In genomic region chr7:144287385-144287784, GRCh38 we compare ENCODE assay signal across 13 cellular contexts. TPM values are rescaled to one million over a fixed set of nuclear protein-coding genes. Genes with fewer than 3 reads are reported as not detected.
DNase-seq lines count a peak whose midpoint lies in the region; ATAC-seq, FAIRE-seq and TF ChIP-seq lines count a peak whose summit lies in the region.
"Not testable (repeated sequence)": the region's sequence is repeated elsewhere in the genome, so short reads cannot be mapped to it uniquely, and the experiment has no call there.
"Had no signal": no experiment of that assay in that cellular context is flagged by ENCODE, and none has a peak within 500 bp of the region (broad histone marks: within the 10 kb centered on the region; RNA-seq: fewer than 3 reads in every experiment).

No MANE protein-coding gene starts in this region.

- not testable (repeated sequence) for H3K4me3 Mint-ChIP-seq in activated CD8-positive, alpha-beta T cell treated with anti-CD3 and anti-CD28 coated beads for 36 hours; activated CD8-positive, alpha-beta memory T cell treated with anti-CD3 and anti-CD28 coated beads, Interleukin-2, amount 10 ng/mL, durations not matched to agents 7 days and 5 days; activated naive CD8-positive, alpha-beta T cell treated with anti-CD3 and anti-CD28 coated beads, Interleukin-2, amount 10 ng/mL, durations not matched to agents 7 days and 5 days; stimulated activated naive CD8-positive, alpha-beta T cell treated with anti-CD3 and anti-CD28 coated beads, Interleukin-15, amount 100 ng/mL, for 72 hours

- not testable (repeated sequence) for H3K4me1 Mint-ChIP-seq in activated CD8-positive, alpha-beta T cell treated with anti-CD3 and anti-CD28 coated beads for 36 hours (ENCODE audit: low read depth); activated CD8-positive, alpha-beta memory T cell treated with anti-CD3 and anti-CD28 coated beads, Interleukin-2, amount 10 ng/mL, durations not matched to agents 7 days and 5 days; activated naive CD8-positive, alpha-beta T cell treated with anti-CD3 and anti-CD28 coated beads, Interleukin-2, amount 10 ng/mL, durations not matched to agents 7 days and 5 days; stimulated activated naive CD8-positive, alpha-beta T cell treated with anti-CD3 and anti-CD28 coated beads, Interleukin-15, amount 100 ng/mL, for 72 hours

- not testable (repeated sequence) for H2AFZ ChIP-seq in HCT116 (ENCODE audit: low read depth, low read length, poor library complexity, severe bottlenecking)

- not testable (repeated sequence) for H3K9me3 Mint-ChIP-seq in activated CD8-positive, alpha-beta T cell treated with anti-CD3 and anti-CD28 coated beads for 36 hours; activated CD8-positive, alpha-beta memory T cell treated with anti-CD3 and anti-CD28 coated beads, Interleukin-2, amount 10 ng/mL, durations not matched to agents 7 days and 5 days (ENCODE audit: low read depth); activated naive CD8-positive, alpha-beta T cell treated with anti-CD3 and anti-CD28 coated beads, Interleukin-2, amount 10 ng/mL, durations not matched to agents 7 days and 5 days; stimulated activated naive CD8-positive, alpha-beta T cell treated with anti-CD3 and anti-CD28 coated beads, Interleukin-15, amount 100 ng/mL, for 72 hours

- not testable (repeated sequence) for TF ChIP-seq POLR2A in HCT116 (IDR thresholded peaks at IDR 0.05; ENCODE audit: borderline replicate concordance, extremely low read depth, insufficient read depth, insufficient read length)

- DNase-seq in HCT116 (ENCODE audit: low read depth, low spot score); RCC 7860 (ENCODE audit: low spot score); activated CD8-positive, alpha-beta T cell treated with anti-CD3 and anti-CD28 coated beads for 36 hours; activated CD8-positive, alpha-beta memory T cell treated with anti-CD3 and anti-CD28 coated beads, Interleukin-2, amount 10 ng/mL, durations not matched to agents 7 days and 5 days; activated naive CD8-positive, alpha-beta T cell treated with anti-CD3 and anti-CD28 coated beads, Interleukin-2, amount 10 ng/mL, durations not matched to agents 7 days and 5 days; left colon; stimulated activated naive CD8-positive, alpha-beta T cell treated with anti-CD3 and anti-CD28 coated beads, Interleukin-15, amount 100 ng/mL, for 72 hours: not testable (repeated sequence)

- not testable (repeated sequence) for BruUV-seq in HCT116 (replicated peaks; lab: Mats Ljungman, UMichigan)

- H3K4me2 ChIP-seq in HCT116 (ENCODE audit: low read length), result not testable (repeated sequence)

- H4K20me1 ChIP-seq in HCT116 (ENCODE audit: insufficient read depth), result not testable (repeated sequence)

- H3K36me3 Mint-ChIP-seq in activated CD8-positive, alpha-beta T cell treated with anti-CD3 and anti-CD28 coated beads for 36 hours (ENCODE audit: low read depth); activated CD8-positive, alpha-beta memory T cell treated with anti-CD3 and anti-CD28 coated beads, Interleukin-2, amount 10 ng/mL, durations not matched to agents 7 days and 5 days; activated naive CD8-positive, alpha-beta T cell treated with anti-CD3 and anti-CD28 coated beads, Interleukin-2, amount 10 ng/mL, durations not matched to agents 7 days and 5 days: not testable (repeated sequence)

- peak; percentile 65 for FAIRE-seq in RCC 7860 (lab: Jason Lieb, UNC)

- H3K4me1 ChIP-seq in HCT116 (ENCODE audit: control insufficient read depth in 1 of 2, insufficient read depth in 2 of 2, low read length in 2 of 2), result not testable (repeated sequence)

- H3K27me3 Mint-ChIP-seq in activated CD8-positive, alpha-beta T cell treated with anti-CD3 and anti-CD28 coated beads for 36 hours; activated CD8-positive, alpha-beta memory T cell treated with anti-CD3 and anti-CD28 coated beads, Interleukin-2, amount 10 ng/mL, durations not matched to agents 7 days and 5 days; activated naive CD8-positive, alpha-beta T cell treated with anti-CD3 and anti-CD28 coated beads, Interleukin-2, amount 10 ng/mL, durations not matched to agents 7 days and 5 days; stimulated activated naive CD8-positive, alpha-beta T cell treated with anti-CD3 and anti-CD28 coated beads, Interleukin-15, amount 100 ng/mL, for 72 hours: not testable (repeated sequence)

- not testable (repeated sequence) for H3K36me3 ChIP-seq in HCT116 (ENCODE audit: control insufficient read depth in 1 of 2, insufficient read depth in 2 of 2, low read length in 2 of 2)

- not testable (repeated sequence) for H3K9me2 ChIP-seq in HCT116 (ENCODE audit: insufficient read depth)

- not testable (repeated sequence) for TF ChIP-seq CTCF in HCT116 (IDR thresholded peaks at IDR 0.05 in 2 of 3, conservative IDR thresholded peaks at IDR 0.05 in 1 of 3; ENCODE audit: borderline replicate concordance in 1 of 3, insufficient read depth in 1 of 3, low read depth in 2 of 3, low read length in 2 of 3); activated CD8-positive, alpha-beta T cell treated with anti-CD3 and anti-CD28 coated beads for 36 hours (IDR thresholded peaks at IDR 0.05)

- not testable (repeated sequence) for TF ChIP-seq RAD21 in HCT116 (IDR thresholded peaks at IDR 0.05; ENCODE audit: low read depth)

- H3K27me3 ChIP-seq in HCT116 (ENCODE audit: insufficient read depth, low read length), result not testable (repeated sequence)

- 0 out of 2 replicates have a peak, but pooled peaks have one; percentile 21 for ATAC-seq in HCT116
- ATAC-seq in activated CD8-positive, alpha-beta T cell treated with anti-CD3 and anti-CD28 coated beads for 36 hours, result peak; percentile 32
- ATAC-seq in activated CD8-positive, alpha-beta memory T cell treated with anti-CD3 and anti-CD28 coated beads, Interleukin-2, amount 10 ng/mL, durations not matched to agents 7 days and 5 days, result peak; percentile 20
- ATAC-seq in activated naive CD8-positive, alpha-beta T cell treated with anti-CD3 and anti-CD28 coated beads, Interleukin-2, amount 10 ng/mL, durations not matched to agents 7 days and 5 days (ENCODE audit: low read depth), result peak; percentile 10
- peak; percentile 37 for ATAC-seq in left colon
- ATAC-seq in stimulated activated naive CD8-positive, alpha-beta T cell treated with anti-CD3 and anti-CD28 coated beads, Interleukin-15, amount 100 ng/mL, for 72 hours, result peak; percentile 12

- CTCF ChIA-PET in HCT116 (lab: Charles Lee); activated CD8-positive, alpha-beta T cell treated with anti-CD3 and anti-CD28 coated beads for 36 hours (lab: Charles Lee); activated CD8-positive, alpha-beta memory T cell treated with anti-CD3 and anti-CD28 coated beads, Interleukin-2, amount 10 ng/mL, durations not matched to agents 7 days and 5 days (lab: Charles Lee): not testable (repeated sequence)

- not testable (repeated sequence) for H3K27ac Mint-ChIP-seq in activated CD8-positive, alpha-beta T cell treated with anti-CD3 and anti-CD28 coated beads for 36 hours; activated CD8-positive, alpha-beta memory T cell treated with anti-CD3 and anti-CD28 coated beads, Interleukin-2, amount 10 ng/mL, durations not matched to agents 7 days and 5 days; activated naive CD8-positive, alpha-beta T cell treated with anti-CD3 and anti-CD28 coated beads, Interleukin-2, amount 10 ng/mL, durations not matched to agents 7 days and 5 days; stimulated activated naive CD8-positive, alpha-beta T cell treated with anti-CD3 and anti-CD28 coated beads, Interleukin-15, amount 100 ng/mL, for 72 hours

- not testable (repeated sequence) for H3K9ac ChIP-seq in HCT116 (ENCODE audit: low read length)

- H3K27ac ChIP-seq in HCT116 (ENCODE audit: low read depth, low read length), result not testable (repeated sequence)

- not testable (repeated sequence) for H3K4me3 ChIP-seq in HCT116 (replicated peaks in 1 of 2; ENCODE audit: low read depth in 1 of 2, low read length in 2 of 2)

- H3K79me2 ChIP-seq in HCT116 (ENCODE audit: insufficient read depth, low read length), result not testable (repeated sequence)

- RAD21 ChIA-PET in HCT116 (lab: Charles Lee; ENCODE audit: low non-redundant PET in 1 of 2, low total read pairs in 2 of 2, uncharacterized antibody in 2 of 2, unreplicated experiment in 2 of 2), result not testable (repeated sequence)

- intact Hi-C loops in HCT116 (cut with micrococcal nuclease); activated CD8-positive, alpha-beta T cell treated with anti-CD3 and anti-CD28 coated beads for 36 hours (cut with micrococcal nuclease); left colon (cut with DNase I, micrococcal nuclease): not testable (repeated sequence)

- H3K9me3 ChIP-seq in HCT116 (ENCODE audit: control insufficient read depth in 1 of 2, insufficient read depth in 1 of 2, low read depth in 1 of 2, low read length in 2 of 2), result not testable (repeated sequence)

- POLR2A ChIA-PET in HCT116 (lab: Charles Lee); activated CD8-positive, alpha-beta T cell treated with anti-CD3 and anti-CD28 coated beads for 36 hours (lab: Charles Lee); activated naive CD8-positive, alpha-beta T cell treated with anti-CD3 and anti-CD28 coated beads, Interleukin-2, amount 10 ng/mL, durations not matched to agents 7 days and 5 days (lab: Charles Lee): not testable (repeated sequence)

RNA-seq across cellular contexts. Expression of gene CTAGE8, which starts 18.3 kb away (rescaled TPM):
- total RNA-seq in HCT116 (2021; ENCODE audit: unreplicated experiment) (6.1 TPM), left colon (1 to 10 TPM; 4.0 to 5.9 TPM)
- 2.8 and 4.5 TPM in 2 replicates for polyA plus RNA-seq in HCT116 (2012)
- total RNA-seq in activated CD8-positive, alpha-beta T cell treated with anti-CD3 and anti-CD28 coated beads for 36 hours, result under 1 TPM; 0.25 to 0.85 TPM
- not detected for total RNA-seq in activated CD8-positive, alpha-beta memory T cell treated with anti-CD3 and anti-CD28 coated beads, Interleukin-2, amount 10 ng/mL, durations not matched to agents 7 days and 5 days
- 1 to 10 TPM in 1 of 2 experiments, not detected in 1; 1.1 TPM for total RNA-seq in activated naive CD8-positive, alpha-beta T cell treated with anti-CD3 and anti-CD28 coated beads, Interleukin-2, amount 10 ng/mL, durations not matched to agents 7 days and 5 days
- total RNA-seq: CD4-positive, CD25-positive, alpha-beta regulatory T cell had no signal
- polyA plus RNA-seq: CD14-positive monocyte had no signal

RNA-seq across cellular contexts. Expression of gene OR2A7, which starts 22.8 kb away (rescaled TPM):
- 8.1 TPM for total RNA-seq in HCT116 (2021; ENCODE audit: unreplicated experiment)
- 6.9 and 7.0 TPM in 2 replicates for polyA plus RNA-seq in HCT116 (2012)
- 1 to 10 TPM; 2.0 to 2.1 TPM for total RNA-seq in activated CD8-positive, alpha-beta T cell treated with anti-CD3 and anti-CD28 coated beads for 36 hours
- total RNA-seq in activated CD8-positive, alpha-beta memory T cell treated with anti-CD3 and anti-CD28 coated beads, Interleukin-2, amount 10 ng/mL, durations not matched to agents 7 days and 5 days, result 1 to 10 TPM in 1 of 2 experiments, under 1 TPM in 1; 0.54 to 1.4 TPM
- 1 to 10 TPM; 2.1 to 2.2 TPM for total RNA-seq in activated naive CD8-positive, alpha-beta T cell treated with anti-CD3 and anti-CD28 coated beads, Interleukin-2, amount 10 ng/mL, durations not matched to agents 7 days and 5 days
- total RNA-seq in left colon, result 10 to 100 TPM; 21.9 to 29.5 TPM
- polyA plus RNA-seq: AG04450, CD14-positive monocyte had no signal

RNA-seq across cellular contexts. Expression of gene OR2A1, which starts 24.8 kb away (rescaled TPM):
- not detected for total RNA-seq in HCT116 (2021; ENCODE audit: unreplicated experiment)
- polyA plus RNA-seq in HCT116 (2012), result 0.13 and 0.14 TPM in 2 replicates
- total RNA-seq in activated CD8-positive, alpha-beta T cell treated with anti-CD3 and anti-CD28 coated beads for 36 hours, result not detected
- total RNA-seq in activated CD8-positive, alpha-beta memory T cell treated with anti-CD3 and anti-CD28 coated beads, Interleukin-2, amount 10 ng/mL, durations not matched to agents 7 days and 5 days, result not detected
- under 1 TPM in 1 of 2 experiments, not detected in 1; 0.06 TPM for total RNA-seq in activated naive CD8-positive, alpha-beta T cell treated with anti-CD3 and anti-CD28 coated beads, Interleukin-2, amount 10 ng/mL, durations not matched to agents 7 days and 5 days
- not detected for total RNA-seq in left colon
- total RNA-seq: Caco-2; Calu3; CD4-positive, CD25-positive, alpha-beta regulatory T cell; CD8-positive, alpha-beta T cell had no signal
- polyA plus RNA-seq: AG04450, CD14-positive monocyte had no signal

RNA-seq across cellular contexts. Expression of gene OR2A42, which starts 48.0 kb away (rescaled TPM):
- total RNA-seq in HCT116 (2021; ENCODE audit: unreplicated experiment) (not detected), left colon (not detected)
- 0.09 and 0.12 TPM in 2 replicates for polyA plus RNA-seq in HCT116 (2012)
- total RNA-seq in activated CD8-positive, alpha-beta T cell treated with anti-CD3 and anti-CD28 coated beads for 36 hours, result not detected
- not detected for total RNA-seq in activated CD8-positive, alpha-beta memory T cell treated with anti-CD3 and anti-CD28 coated beads, Interleukin-2, amount 10 ng/mL, durations not matched to agents 7 days and 5 days
- total RNA-seq in activated naive CD8-positive, alpha-beta T cell treated with anti-CD3 and anti-CD28 coated beads, Interleukin-2, amount 10 ng/mL, durations not matched to agents 7 days and 5 days, result not detected
- total RNA-seq: Caco-2; Calu3; CD8-positive, alpha-beta T cell had no signal
- polyA plus RNA-seq: AG04450, CD14-positive monocyte had no signal
